ENCODE assay signal across 34 cellular contexts in the genomic region with DNA sequence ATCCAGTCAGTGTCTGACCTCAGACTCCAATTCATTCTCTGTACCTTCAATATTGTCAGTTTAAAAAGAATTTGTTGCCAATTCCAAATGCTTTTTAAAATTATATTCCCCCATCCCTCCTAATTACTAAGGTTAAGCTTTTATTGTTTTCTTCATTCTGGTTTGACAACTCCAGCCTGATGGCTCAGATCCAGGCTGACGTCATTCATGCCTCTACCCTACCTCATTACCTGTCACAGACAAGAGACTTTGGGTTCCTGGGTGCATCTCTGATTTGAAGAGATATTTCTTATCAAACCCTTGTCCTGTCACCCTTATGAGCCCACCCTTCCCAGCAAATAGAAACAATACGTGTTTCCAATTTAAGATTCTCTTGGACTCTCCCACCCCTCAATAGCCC.
"Had no signal": no experiment of that assay in that cellular context is flagged by ENCODE, and none has a peak within 500 bp of the region (broad histone marks: within the 10 kb centered on the region; RNA-seq: fewer than 3 reads in every experiment).

No MANE protein-coding gene starts in this region.

- H3K27ac ChIP-seq: adrenal gland, body of pancreas, cardiac muscle cell, colonic mucosa, esophagus muscularis mucosa, foreskin keratinocyte, gastrocnemius medialis, heart left ventricle, VCaP had no signal

- DNase-seq: activated CD4-positive, alpha-beta T cell treated with anti-CD3 and anti-CD28 coated beads for 48 hours; activated CD4-positive, alpha-beta T cell treated with anti-CD3 and anti-CD28 coated beads, Interleukin-2, amount 50 U/mL, for 1 hour; activated CD4-positive, alpha-beta T cell treated with anti-CD3 and anti-CD28 coated beads, Interleukin-2, amount 50 U/mL, for 48 hours; activated CD8-positive, alpha-beta memory T cell treated with anti-CD3 and anti-CD28 coated beads for 24 hours; activated CD8-positive, alpha-beta T cell treated with anti-CD3 and anti-CD28 coated beads for 36 hours; activated effector memory CD4-positive, alpha-beta T cell treated with Interleukin-2 at 50 U/mL for 16 hours; activated gamma-delta T cell treated with Interleukin-2 at 50 U/mL for 16 hours; activated naive CD4-positive, alpha-beta T cell treated with Interleukin-2 at 50 U/mL for 16 hours; activated naive CD8-positive, alpha-beta T cell treated with anti-CD3 and anti-CD28 coated beads for 36 hours; activated naive CD8-positive, alpha-beta T cell treated with anti-CD3 and anti-CD28 coated beads, Interleukin-2, amount 50 U/mL, for 24 hours; activated T-cell treated with anti-CD3 and anti-CD28 coated beads, Interleukin-2, amount 50 U/mL, for 4 hours; adrenal gland; amygdala; aorta; body of pancreas; central memory CD4-positive, alpha-beta T cell; cerebellar nuclear complex; colonic mucosa; effector CD8-positive, alpha-beta T cell; foreskin keratinocyte; gastrocnemius medialis; glutamatergic neuron; heart left ventricle; T-helper 1 cell; T-helper 17 cell; T1000 had no signal

- H3K27me3 ChIP-seq: adrenal gland, body of pancreas, cardiac muscle cell, colonic mucosa, esophagus muscularis mucosa, foreskin keratinocyte, gastrocnemius medialis, heart left ventricle had no signal

- H3K4me1 Mint-ChIP-seq: activated T-helper 17 cell treated with anti-CD3 and anti-CD28 coated beads, Interleukin-2, amount 50 U/mL, for 72 hours had no signal

- H3K4me1 ChIP-seq: adrenal gland, colonic mucosa, esophagus muscularis mucosa, foreskin keratinocyte, gastrocnemius medialis, heart left ventricle had no signal

- H3K27ac Mint-ChIP-seq: activated CD8-positive, alpha-beta T cell treated with anti-CD3 and anti-CD28 coated beads for 36 hours; activated naive CD4-positive, alpha-beta T cell treated with anti-CD3 and anti-CD28 coated beads, Interleukin-2, amount 50 U/mL, for 24 hours; activated naive CD8-positive, alpha-beta T cell treated with anti-CD3 and anti-CD28 coated beads for 36 hours; activated naive CD8-positive, alpha-beta T cell treated with anti-CD3 and anti-CD28 coated beads, Interleukin-2, amount 50 U/mL, for 24 hours; activated T-helper 17 cell treated with anti-CD3 and anti-CD28 coated beads, Interleukin-2, amount 50 U/mL, for 72 hours; T-helper 17 cell; T-helper 2 cell treated with Interferon-gamma antibody and Interleukin-4, amounts not matched to agents 5 μg/mL and 100 μg/mL, for 36 hours; WTC11 had no signal

- H3K4me3 ChIP-seq: adrenal gland, body of pancreas, cardiac muscle cell, colonic mucosa, esophagus muscularis mucosa, gastrocnemius medialis, heart left ventricle had no signal

- H3K9me3 Mint-ChIP-seq: activated CD8-positive, alpha-beta T cell treated with anti-CD3 and anti-CD28 coated beads for 36 hours; activated naive CD4-positive, alpha-beta T cell treated with anti-CD3 and anti-CD28 coated beads, Interleukin-2, amount 50 U/mL, for 24 hours; activated naive CD8-positive, alpha-beta T cell treated with anti-CD3 and anti-CD28 coated beads for 36 hours; activated naive CD8-positive, alpha-beta T cell treated with anti-CD3 and anti-CD28 coated beads, Interleukin-2, amount 50 U/mL, for 24 hours; activated T-helper 17 cell treated with anti-CD3 and anti-CD28 coated beads, Interleukin-2, amount 50 U/mL, for 72 hours; T-helper 2 cell treated with Interferon-gamma antibody and Interleukin-4, amounts not matched to agents 5 μg/mL and 100 μg/mL, for 36 hours had no signal

- ATAC-seq: activated CD4-positive, CD25-positive, alpha-beta regulatory T cell treated with anti-CD3 and anti-CD28 coated beads, Interleukin-2, amount 50 U/mL, for 24 hours; activated CD8-positive, alpha-beta T cell treated with anti-CD3 and anti-CD28 coated beads for 36 hours; activated naive CD8-positive, alpha-beta T cell treated with anti-CD3 and anti-CD28 coated beads, Interleukin-2, amount 50 U/mL, for 24 hours; activated T-cell treated with anti-CD3 and anti-CD28 coated beads, Interleukin-2, amount 50 U/mL, for 4 hours; activated T-helper 17 cell treated with anti-CD3 and anti-CD28 coated beads, Interleukin-2, amount 50 U/mL, for 72 hours; body of pancreas; foreskin keratinocyte; gastrocnemius medialis; heart left ventricle; T-helper 17 cell; WTC11 had no signal

- H3K4me3 Mint-ChIP-seq: activated CD8-positive, alpha-beta T cell treated with anti-CD3 and anti-CD28 coated beads for 36 hours; activated naive CD4-positive, alpha-beta T cell treated with anti-CD3 and anti-CD28 coated beads, Interleukin-2, amount 50 U/mL, for 24 hours; activated naive CD8-positive, alpha-beta T cell treated with anti-CD3 and anti-CD28 coated beads for 36 hours; activated naive CD8-positive, alpha-beta T cell treated with anti-CD3 and anti-CD28 coated beads, Interleukin-2, amount 50 U/mL, for 24 hours; activated T-cell treated with anti-CD3 and anti-CD28 coated beads, Interleukin-2, amount 50 U/mL, for 4 hours; activated T-helper 17 cell treated with anti-CD3 and anti-CD28 coated beads, Interleukin-2, amount 50 U/mL, for 72 hours; T-helper 17 cell; T-helper 2 cell treated with Interferon-gamma antibody and Interleukin-4, amounts not matched to agents 5 μg/mL and 100 μg/mL, for 36 hours; WTC11 had no signal

- H3K36me3 Mint-ChIP-seq: activated naive CD4-positive, alpha-beta T cell treated with anti-CD3 and anti-CD28 coated beads, Interleukin-2, amount 50 U/mL, for 24 hours; activated naive CD8-positive, alpha-beta T cell treated with anti-CD3 and anti-CD28 coated beads for 36 hours had no signal

- H3K27me3 Mint-ChIP-seq: activated CD8-positive, alpha-beta T cell treated with anti-CD3 and anti-CD28 coated beads for 36 hours; activated naive CD4-positive, alpha-beta T cell treated with anti-CD3 and anti-CD28 coated beads, Interleukin-2, amount 50 U/mL, for 24 hours; activated naive CD8-positive, alpha-beta T cell treated with anti-CD3 and anti-CD28 coated beads for 36 hours; activated naive CD8-positive, alpha-beta T cell treated with anti-CD3 and anti-CD28 coated beads, Interleukin-2, amount 50 U/mL, for 24 hours; activated T-helper 17 cell treated with anti-CD3 and anti-CD28 coated beads, Interleukin-2, amount 50 U/mL, for 72 hours; T-helper 17 cell had no signal

- H3K36me3 ChIP-seq: adrenal gland, cardiac muscle cell, colonic mucosa, esophagus muscularis mucosa, gastrocnemius medialis, heart left ventricle had no signal
